ENCODE assay signal across 8 cellular contexts in genomic region chr14:49586673-49587460, GRCh38. TPM values are rescaled to one million over a fixed set of nuclear protein-coding genes. Genes with fewer than 3 reads are reported as not detected.
DNase-seq lines count a peak whose midpoint lies in the region; ATAC-seq and TF ChIP-seq lines count a peak whose summit lies in the region.

No MANE protein-coding gene starts in this region.

- peak overlapping the region; percentile 68 for H2AFZ ChIP-seq in Loucy (ENCODE audit: low read length)

- peak; percentile 18 to 36 for ATAC-seq in left cardiac atrium

- CTCF ChIA-PET in GM10248 (lab: Yijun Ruan, JAX) (interaction anchor here (0.7 to 4.0 kb wide), 21 partner anchors 8 to 1176 kb away, joined by 3 to 44 read pairs (median 4); partner anchors contain the start of genes DNAAF2, LRR1, MGAT2 and RPL36AL), HEK293 (lab: Yijun Ruan, JAX) (interaction anchor here (0.6 to 1.8 kb wide), 15 partner anchors 9 to 504 kb away, joined by 3 to 8 read pairs (median 5); partner anchors contain the start of genes LRR1, MGAT2 and RPL36AL)

- H3K9me2 ChIP-seq in Loucy (replicated peaks; ENCODE audit: low read depth, low read length) = no peaks in the 10 kb centered on the region

- intact Hi-C loops in left cardiac atrium (cut with DNase I) = no loop called here

- POLR2A ChIA-PET in GM10248 (lab: Yijun Ruan, JAX) (interaction anchor here (0.7 to 2.7 kb wide), 5 partner anchors 8 to 48 kb away, joined by 3 to 11 read pairs (median 7); partner anchors contain the start of genes LRR1, MGAT2 and RPL36AL), HEK293 (lab: Yijun Ruan, JAX) (interaction anchor here (0.5 to 3.3 kb wide), 11 partner anchors 8 to 275 kb away, joined by 3 to 43 read pairs (median 6); partner anchors contain the start of genes LRR1, MGAT2 and RPL36AL)

- H3K27ac ChIP-seq in HEK293 (ENCODE audit: extremely low read depth, low read depth, low read length) = no peak overlapping the region
- H3K27ac ChIP-seq in rectal smooth muscle tissue (ENCODE audit: low read depth, low read length) = peak overlapping the region; percentile 95

- H3K36me3 ChIP-seq in HEK293 (ENCODE audit: control insufficient read depth in 2 of 2, insufficient read depth in 1 of 2, low read length in 2 of 2) = peaks cover 26 to 30% of the 10 kb centered on the region in 2 experiments; a peak in 2 of 3 replicates
- peaks cover 23% of the 10 kb centered on the region; the same call in 1 of the 2 replicates for H3K36me3 ChIP-seq in Loucy (ENCODE audit: insufficient read depth, low read length)
- peaks cover 13% of the 10 kb centered on the region for H3K36me3 ChIP-seq in rectal smooth muscle tissue (ENCODE audit: control insufficient read depth, insufficient read depth, low read length)

- DNase-seq in GM10248 (ENCODE audit: extremely low spot score) (peak; percentile 55), SHP77 (lab: John Stamatoyannopoulos, UW) (peak; percentile 13 to 49), amniotic stem cell (lab: John Stamatoyannopoulos, UW) (peak; percentile 30), left cardiac atrium (no peak), NCI-H1048 (lab: John Stamatoyannopoulos, UW) (no peak)

- TF ChIP-seq CTCF in GM10248 (IDR thresholded peaks at IDR 0.05; ENCODE audit: control extremely low read depth, extremely low read depth, low read depth, missing control alignments) (peak; percentile 84), HEK293 (tag by site-specific recombination; IDR thresholded peaks at IDR 0.05) (no peak; the same call in none of the 2 replicates), Loucy (conservative IDR thresholded peaks at IDR 0.05; ENCODE audit: low read length) (peak; percentile 97)

- H3F3A ChIP-seq in Loucy (ENCODE audit: low read depth) = no peaks in the 10 kb centered on the region

- H3K79me2 ChIP-seq in Loucy (ENCODE audit: insufficient read depth, low read length) = peaks cover 44% of the 10 kb centered on the region

- H3K27me3 ChIP-seq in Loucy (ENCODE audit: insufficient read depth, low read length, poor library complexity, severe bottlenecking) (no peaks in the 10 kb centered on the region), rectal smooth muscle tissue (ENCODE audit: control insufficient read depth, insufficient read depth, low read length) (no peaks in the 10 kb centered on the region)

- H3K9ac ChIP-seq in Loucy (ENCODE audit: low read depth, low read length, poor library complexity, severe bottlenecking) (peak overlapping the region; percentile 88), rectal smooth muscle tissue (ENCODE audit: low read length) (no peak overlapping the region)

- H3K4me2 ChIP-seq in Loucy (ENCODE audit: low read depth, low read length, poor library complexity, severe bottlenecking) = peak overlapping the region; percentile 71

- H4K20me1 ChIP-seq in Loucy (ENCODE audit: insufficient read depth, low read length, poor library complexity, severe bottlenecking) = peaks cover 42% of the 10 kb centered on the region

- H3K4me3 ChIP-seq in HEK293 (ENCODE audit: low read depth, low read length) (peak overlapping the region; percentile 21), Loucy (ENCODE audit: low read length, poor library complexity, severe bottlenecking) (peak overlapping the region; percentile 88), rectal smooth muscle tissue (ENCODE audit: low read length) (peak overlapping the region; percentile 97)

- no peaks in the 10 kb centered on the region for H3K9me3 ChIP-seq in HEK293 (ENCODE audit: control insufficient read depth, insufficient read depth, low read depth, low read length)
- no peaks in the 10 kb centered on the region for H3K9me3 ChIP-seq in Loucy (ENCODE audit: insufficient read depth, low read depth, low read length)

- peaks cover 9% of the 10 kb centered on the region for H3K4me1 ChIP-seq in HEK293 (ENCODE audit: control insufficient read depth, insufficient read depth, low read length)
- H3K4me1 ChIP-seq in Loucy (ENCODE audit: insufficient read depth, low read length, poor library complexity, severe bottlenecking) = peaks cover 39% of the 10 kb centered on the region
- no peaks in the 10 kb centered on the region for H3K4me1 ChIP-seq in rectal smooth muscle tissue (ENCODE audit: control insufficient read depth, insufficient read depth, low read length)

TF ChIP-seq in HEK293, 187 proteins besides CTCF, POLR2A, EP300 and RAD21 (continues in another document):
- TF ChIP-seq ZNF214 (tag by site-specific recombination; IDR thresholded peaks at IDR 0.05; ENCODE audit: borderline replicate concordance) (no peak), OVOL3 (tag by site-specific recombination; IDR thresholded peaks at IDR 0.05) (no peak), PRDM1 (tag by site-specific recombination; IDR thresholded peaks at IDR 0.05) (0 out of 2 replicates have a peak, but pooled peaks have one; percentile 15), ZNF501 (tag by site-specific recombination; IDR thresholded peaks at IDR 0.05) (peak; percentile 96; the same call in 1 of the 2 replicates), ZNF404 (tag by site-specific recombination; IDR thresholded peaks at IDR 0.05) (no peak), ZNF670 (tag by site-specific recombination; IDR thresholded peaks at IDR 0.05; ENCODE audit: low read depth) (no peak), ZNF664 (tag by site-specific recombination; IDR thresholded peaks at IDR 0.05) (0 out of 2 replicates have a peak, but pooled peaks have one; percentile 19), ZNF350 (tag by site-specific recombination; IDR thresholded peaks at IDR 0.05) (no peak), BCL11A (tag by site-specific recombination; IDR thresholded peaks at IDR 0.05; ENCODE audit: low read depth) (peak; percentile 100), REST (tag by site-specific recombination; IDR thresholded peaks at IDR 0.05) (no peak; the same call in 1 of the 2 replicates), ZNF692 (tag by site-specific recombination; IDR thresholded peaks at IDR 0.05) (peak; percentile 44), ZNF302 (tag by site-specific recombination; IDR thresholded peaks at IDR 0.05; ENCODE audit: low read depth) (no peak), ZNF239 (tag by site-specific recombination; IDR thresholded peaks at IDR 0.05) (no peak), ZNF488 (tag by site-specific recombination; IDR thresholded peaks at IDR 0.05) (no peak), FEZF1 (tag by site-specific recombination; IDR thresholded peaks at IDR 0.05) (no peak)

RNA-seq across cellular contexts. Expression of gene RPS29, which starts 0.7 kb away (rescaled TPM):
- total RNA-seq in left cardiac atrium = 1,000 to 10,000 TPM in 1 of 2 donors, 100 to 1,000 TPM in 1; 895 to 1,080 TPM

RNA-seq across cellular contexts. Expression of gene LRR1, which starts 11.9 kb away (rescaled TPM):
- 1 to 10 TPM; 6.2 to 7.4 TPM for total RNA-seq in left cardiac atrium

RNA-seq across cellular contexts. Expression of gene RPL36AL, which starts 33.6 kb away (rescaled TPM):
- 100 to 1,000 TPM; 131 to 149 TPM for total RNA-seq in left cardiac atrium

RNA-seq across cellular contexts. Expression of gene MGAT2, which starts 33.7 kb away (rescaled TPM):
- total RNA-seq in left cardiac atrium = 10 to 100 TPM; 16.6 to 24.7 TPM

RNA-seq across cellular contexts. Expression of gene DNAAF2, which starts 48.2 kb away (rescaled TPM):
- 1 to 10 TPM; 4.9 to 7.0 TPM for total RNA-seq in left cardiac atrium

Comparison
In these comparisons a context has a peak if more than half of its experiments do, and no peak if none do; other contexts are left out.
1. DNase-seq: peak in GM10248 (single experiment), SHP77 (2 of 2) and amniotic stem cell (single experiment); none in left cardiac atrium (single experiment) and NCI-H1048 (single experiment).
2. H3K4me3 ChIP-seq: peak in every context shown above with its lines; median percentile 97 in rectal smooth muscle tissue; 88 in Loucy; 21 in HEK293.